ENCODE assay signal across 8 cellular contexts in the genomic region with DNA sequence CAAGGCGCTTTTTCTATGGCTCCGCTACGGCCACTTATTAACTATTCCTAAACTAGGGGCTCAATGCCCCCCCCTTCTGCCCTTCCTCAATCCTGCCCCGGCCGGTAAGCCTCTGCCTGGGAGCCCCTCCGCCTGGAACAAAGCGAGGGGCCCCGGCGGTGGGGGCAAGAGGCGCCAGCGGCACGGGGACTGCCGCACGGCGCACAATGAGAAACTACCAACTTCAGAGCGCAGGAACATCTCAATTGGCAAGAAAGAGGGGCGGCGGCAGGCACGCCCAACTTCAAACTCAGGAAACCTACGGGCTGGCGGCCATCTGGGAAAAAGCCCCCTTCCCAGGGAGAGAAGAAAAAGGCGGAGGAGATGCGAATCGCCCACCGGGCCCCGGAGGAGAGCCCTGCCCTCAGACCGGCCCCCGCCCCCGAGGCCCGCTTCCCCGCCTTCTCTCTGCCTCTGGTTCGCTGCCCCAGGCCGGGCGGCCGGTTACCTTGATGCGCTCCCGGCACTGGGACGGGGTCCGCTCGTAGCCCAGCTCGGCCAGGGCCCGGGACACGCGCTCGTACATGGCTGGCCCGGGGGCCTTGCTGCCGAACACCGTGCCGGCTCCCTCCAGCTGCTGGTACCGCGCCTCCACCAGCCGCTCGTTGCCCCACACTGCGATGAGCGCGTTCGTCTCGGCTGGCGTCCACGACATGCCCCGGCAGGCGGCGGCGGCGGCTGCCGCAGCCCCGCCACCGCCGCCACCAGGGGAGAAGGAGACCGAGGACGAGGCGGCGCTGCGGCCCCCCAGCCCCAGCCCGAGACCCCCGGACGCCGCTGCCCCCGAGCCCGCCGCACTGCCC. TPM values are rescaled to one million over a fixed set of nuclear protein-coding genes. Genes with fewer than 3 reads are reported as not detected.
DNase-seq lines count a peak whose midpoint lies in the region; ATAC-seq and TF ChIP-seq lines count a peak whose summit lies in the region.

No MANE protein-coding gene starts in this region.

- no peak for TF ChIP-seq CTCF in heart left ventricle (IDR thresholded peaks at IDR 0.05)
- TF ChIP-seq CTCF in psoas muscle (IDR thresholded peaks at IDR 0.05), result no peak

- H3K27me3 ChIP-seq in ACC112 (ENCODE audit: insufficient read depth, low read length), result no peaks in the 10 kb centered on the region
- no peaks in the 10 kb centered on the region for H3K27me3 ChIP-seq in SJSA1 (replicated peaks)
- no peaks in the 10 kb centered on the region for H3K27me3 ChIP-seq in heart left ventricle
- no peaks in the 10 kb centered on the region for H3K27me3 ChIP-seq in psoas muscle (ENCODE audit: insufficient read depth in 3 of 3, low read length in 2 of 3)

- peaks cover 26% of the 10 kb centered on the region for H3K4me1 ChIP-seq in ACC112 (ENCODE audit: control insufficient read depth, insufficient read depth, low read length, unreplicated experiment)
- peaks cover 11% of the 10 kb centered on the region for H3K4me1 ChIP-seq in SJSA1 (replicated peaks)
- H3K4me1 ChIP-seq in heart left ventricle, result peaks cover 3 to 38% (median 32%) of the 10 kb centered on the region in 12 donors
- peaks cover 34% of the 10 kb centered on the region for H3K4me1 ChIP-seq in psoas muscle

- no peak for TF ChIP-seq POLR2A in heart left ventricle (IDR thresholded peaks at IDR 0.05)

- peak overlapping the region; percentile 94 for H2AFZ ChIP-seq in ACC112 (ENCODE audit: low read length, unreplicated experiment)

- ATAC-seq in GM18520 (IDR thresholded peaks at IDR 0.05; ENCODE audit: unreplicated experiment), result peak; percentile 20
- peak; percentile 37 for ATAC-seq in HG03066 (IDR thresholded peaks at IDR 0.05; ENCODE audit: low read depth, unreplicated experiment)
- peak; percentile 43 to 64 for ATAC-seq in activated naive CD4-positive, alpha-beta T cell treated with anti-CD3 and anti-CD28 coated beads, Interleukin-2, amount 50 U/mL, for 72 hours
- peak in 2 of 4 donors; percentile 37 to 44 for ATAC-seq in heart left ventricle
- ATAC-seq in psoas muscle, result peak; percentile 31 to 48 (median 35)

- H3K9me3 Mint-ChIP-seq in activated naive CD4-positive, alpha-beta T cell treated with anti-CD3 and anti-CD28 coated beads, Interleukin-2, amount 50 U/mL, for 72 hours, result no peaks in the 10 kb centered on the region

- no peaks in the 10 kb centered on the region for H3K36me3 Mint-ChIP-seq in activated naive CD4-positive, alpha-beta T cell treated with anti-CD3 and anti-CD28 coated beads, Interleukin-2, amount 50 U/mL, for 72 hours

- H3K9me3 ChIP-seq in SJSA1 (replicated peaks), result no peaks in the 10 kb centered on the region
- no peaks in the 10 kb centered on the region for H3K9me3 ChIP-seq in heart left ventricle
- H3K9me3 ChIP-seq in psoas muscle, result no peaks in the 10 kb centered on the region

- peak overlapping the region; percentile 79 to 90 for H3K27ac Mint-ChIP-seq in activated naive CD4-positive, alpha-beta T cell treated with anti-CD3 and anti-CD28 coated beads, Interleukin-2, amount 50 U/mL, for 72 hours

- peak in 1 of 2 experiments; percentile 36 for DNase-seq in SJSA1 (ENCODE audit: low read depth in 1 of 2, low spot score in 2 of 2)
- peak; percentile 41 to 60 for DNase-seq in activated naive CD4-positive, alpha-beta T cell treated with anti-CD3 and anti-CD28 coated beads, Interleukin-2, amount 50 U/mL, for 72 hours (ENCODE audit: low spot score in 2 of 2)
- DNase-seq in heart left ventricle, result peak; percentile 27 to 66 (median 31)
- peak; percentile 35 to 63 for DNase-seq in psoas muscle
- DNase-seq in KG1 (lab: John Stamatoyannopoulos, UW), result no peak

- H3K4me3 ChIP-seq in ACC112 (ENCODE audit: low read depth, low read length) (peak overlapping the region; percentile 83), SJSA1 (peak overlapping the region; percentile 73), heart left ventricle (peak overlapping the region; percentile 71 to 94 (median 88)), psoas muscle (peak overlapping the region; percentile 98)

- H3K27ac ChIP-seq in ACC112 (ENCODE audit: low read depth, low read length) (peak overlapping the region; percentile 92), SJSA1 (peak overlapping the region; percentile 95), heart left ventricle (peak overlapping the region; percentile 90 to 100 (median 98)), psoas muscle (peak overlapping the region; percentile 100)

- intact Hi-C loops in heart left ventricle (cut with DNase I), result loop anchor here in 3 of 10 donors (2.0 to 10.0 kb wide), 4 partner anchors 37 to 135 kb away; partner anchors contain the start of genes ESAM (in 2 of the 3), SIAE (in 1 of the 3) and SPA17 (in 1 of the 3)
- intact Hi-C loops in psoas muscle (cut with DNase I), result no loop called here

- WGBS in heart left ventricle, 4 donors, result 0% methylated on average over 43 to 81 of the region's 81 CpGs
- 0 to 1% (median 1%) methylated on average over 59 to 81 of the region's 81 CpGs for WGBS in psoas muscle, 3 donors

- no peaks in the 10 kb centered on the region for H3K36me3 ChIP-seq in ACC112 (ENCODE audit: insufficient read depth, low read length)
- H3K36me3 ChIP-seq in SJSA1, result peaks cover 6% of the 10 kb centered on the region; the same call in 1 of the 2 replicates
- peaks cover 0 to 4% (median 0%) of the 10 kb centered on the region in 9 donors for H3K36me3 ChIP-seq in heart left ventricle
- peaks cover 0 to 4% of the 10 kb centered on the region in 2 donors for H3K36me3 ChIP-seq in psoas muscle (ENCODE audit: insufficient read depth in 1 of 2, low read depth in 1 of 2)

- H3K79me2 ChIP-seq in ACC112 (ENCODE audit: control insufficient read depth, insufficient read depth, low read length, unreplicated experiment), result peaks cover 54% of the 10 kb centered on the region

RNA-seq across cellular contexts. Expression of gene MSANTD2, which starts 0.6 kb away (rescaled TPM):
- 15.3 and 16.3 TPM in 2 replicates for total RNA-seq in SJSA1 (2014; rRNA removed; shearing (Covaris generic))
- total RNA-seq in activated naive CD4-positive, alpha-beta T cell treated with anti-CD3 and anti-CD28 coated beads, Interleukin-2, amount 50 U/mL, for 72 hours, result 1 to 10 TPM; 3.6 to 8.4 TPM
- total RNA-seq in heart left ventricle, result 1 to 10 TPM; 2.2 to 5.4 (median 3.1) TPM
- polyA plus RNA-seq in heart left ventricle, result 1 to 10 TPM; 3.1 to 4.3 TPM
- total RNA-seq in psoas muscle, result 1 to 10 TPM; 3.0 to 4.5 (median 4.1) TPM
- polyA plus RNA-seq in psoas muscle, result 1 to 10 TPM; 2.8 to 5.4 (median 4.0) TPM

RNA-seq across cellular contexts. Expression of gene ESAM, which starts 37.5 kb away (rescaled TPM):
- 0.18 TPM in 1 of 2 replicates, not detected in the other for total RNA-seq in SJSA1 (2014; rRNA removed; shearing (Covaris generic))
- total RNA-seq in activated naive CD4-positive, alpha-beta T cell treated with anti-CD3 and anti-CD28 coated beads, Interleukin-2, amount 50 U/mL, for 72 hours, result 1 to 10 TPM in 1 of 2 donors, under 1 TPM in 1; 0.36 to 1.7 TPM
- total RNA-seq in heart left ventricle (100 to 1,000 TPM in 1 of 9 donors, 10 to 100 TPM in 8; 24.8 to 111 (median 43.3) TPM), psoas muscle (10 to 100 TPM; 20.1 to 35.5 (median 28.8) TPM)
- polyA plus RNA-seq in heart left ventricle (10 to 100 TPM; 35.9 to 81.2 TPM), psoas muscle (10 to 100 TPM; 18.4 to 37.2 (median 26.2) TPM)

RNA-seq across cellular contexts. Expression of gene VSIG2, which starts 47.5 kb away (rescaled TPM):
- not detected in 2 replicates for total RNA-seq in SJSA1 (2014; rRNA removed; shearing (Covaris generic))
- total RNA-seq in activated naive CD4-positive, alpha-beta T cell treated with anti-CD3 and anti-CD28 coated beads, Interleukin-2, amount 50 U/mL, for 72 hours, result not detected
- total RNA-seq in heart left ventricle (1 to 10 TPM in 6 of 9 donors, under 1 TPM in 3; 0.44 to 4.8 (median 1.4) TPM), psoas muscle (under 1 TPM; 0.30 to 0.58 (median 0.37) TPM)
- polyA plus RNA-seq in heart left ventricle (under 1 TPM; 0.42 to 0.61 TPM), psoas muscle (under 1 TPM; 0.15 to 0.36 (median 0.17) TPM)

RNA-seq across cellular contexts. Expression of gene NRGN, which starts 59.9 kb away (rescaled TPM):
- total RNA-seq in SJSA1 (2014; rRNA removed; shearing (Covaris generic)), result 2.9 and 5.2 TPM in 2 replicates
- total RNA-seq in activated naive CD4-positive, alpha-beta T cell treated with anti-CD3 and anti-CD28 coated beads, Interleukin-2, amount 50 U/mL, for 72 hours, result 10 to 100 TPM; 12.0 to 12.2 TPM
- 1 to 10 TPM; 1.2 to 9.0 (median 3.3) TPM for total RNA-seq in heart left ventricle
- 10 to 100 TPM in 1 of 2 donors, 1 to 10 TPM in 1; 4.4 to 13.8 TPM for polyA plus RNA-seq in heart left ventricle
- total RNA-seq in psoas muscle, result 1 to 10 TPM in 2 of 4 donors, under 1 TPM in 2; 0.89 to 2.1 (median 1.2) TPM
- polyA plus RNA-seq in psoas muscle, result 1 to 10 TPM in 2 of 3 donors, under 1 TPM in 1; 0.69 to 1.7 (median 1.0) TPM

Comparison
In these comparisons a context has a peak if more than half of its experiments do, and no peak if none do; other contexts are left out.
1. RNA of gene ESAM, which starts 37.5 kb away (total RNA-seq): 24.8 to 111 TPM in heart left ventricle and 20.1 to 35.5 TPM in psoas muscle; 0.36 to 1.7 TPM in activated naive CD4-positive, alpha-beta T cell treated with anti-CD3 and anti-CD28 coated beads, Interleukin-2, amount 50 U/mL, for 72 hours and 0.18 TPM in SJSA1; every median in the first group is over 4 times any median in the second.
2. Peak in every context shown above with its lines, with median percentiles within 50 percentile points of each other: H3K27ac ChIP-seq and H3K4me3 ChIP-seq.